ENCODE assay signal across 35 cellular contexts in genomic region chr1:236342403-236343245, GRCh38. TPM values are rescaled to one million over a fixed set of nuclear protein-coding genes. Genes with fewer than 3 reads are reported as not detected.
DNase-seq lines count a peak whose midpoint lies in the region; ATAC-seq, FAIRE-seq and TF ChIP-seq lines count a peak whose summit lies in the region.
"Had no signal": no experiment of that assay in that cellular context is flagged by ENCODE, and none has a peak within 500 bp of the region (broad histone marks: within the 10 kb centered on the region; RNA-seq: fewer than 3 reads in every experiment).

No MANE protein-coding gene starts in this region.

- DNase-seq in AG09309 (ENCODE audit: low read depth) (peak; percentile 3), NB4 (ENCODE audit: low read depth) (peak; percentile 14), body of pancreas (no peak), pancreas (no peak), neural progenitor cell (ENCODE audit: low spot score) (no peak), ureter (ENCODE audit: low spot score) (no peak), lower leg skin (ENCODE audit: low spot score in 2 of 2) (no peak)
- DNase-seq in activated naive CD4-positive, alpha-beta T cell treated with anti-CD3 and anti-CD28 coated beads for 36 hours = no peak
- DNase-seq: ACHN; activated CD4-positive, alpha-beta T cell treated with anti-CD3 and anti-CD28 coated beads, Interleukin-2, amount 50 U/mL, for 4 hours; activated naive CD4-positive, alpha-beta T cell treated with Interleukin-2 at 50 U/mL for 16 hours; adrenal gland; DMS53; endodermal cell; foreskin melanocyte; Kasumi-1; NCI-H1048; NCI-H446; NCI-H748 treated with DMSO at 0.1 percent for 48 hours; ovary; retina; stimulated activated CD4-positive, alpha-beta T cell treated with anti-CD3 and anti-CD28 coated beads, Interleukin-1b, Interleukin-23, amount 100 ng/mL, for 48 hours; T1000; uterus had no signal

- no peak overlapping the region for H3K27ac Mint-ChIP-seq in neural progenitor cell
- no peak overlapping the region for H3K27ac Mint-ChIP-seq in activated naive CD4-positive, alpha-beta T cell treated with anti-CD3 and anti-CD28 coated beads for 36 hours
- H3K27ac Mint-ChIP-seq: dendritic cell treated with granulocyte-macrophage colony-stimulating factor and Interleukin-4, amounts not matched to agents 40 ng/mL and 50 ng/mL, for 4 days; endodermal cell; stimulated activated naive CD8-positive, alpha-beta T cell treated with anti-CD3 and anti-CD28 coated beads, Interleukin-15, Interleukin-2, amounts not matched to agents 100 ng/mL and 50 ng/mL, for 24 hours had no signal

- CTCF ChIA-PET in activated naive CD4-positive, alpha-beta T cell treated with anti-CD3 and anti-CD28 coated beads for 36 hours (lab: Charles Lee) = no interaction called here

- no peak overlapping the region for H2AFZ ChIP-seq in neural progenitor cell (replicated peaks)

- H3K4me3 Mint-ChIP-seq in neural progenitor cell = no peak overlapping the region
- H3K4me3 Mint-ChIP-seq in activated naive CD4-positive, alpha-beta T cell treated with anti-CD3 and anti-CD28 coated beads for 36 hours = no peak overlapping the region
- H3K4me3 Mint-ChIP-seq: central memory CD8-positive, alpha-beta T cell; dendritic cell treated with granulocyte-macrophage colony-stimulating factor and Interleukin-4, amounts not matched to agents 40 ng/mL and 50 ng/mL, for 4 days; endodermal cell; stimulated activated naive CD8-positive, alpha-beta T cell treated with anti-CD3 and anti-CD28 coated beads, Interleukin-15, Interleukin-2, amounts not matched to agents 100 ng/mL and 50 ng/mL, for 24 hours had no signal

- no peaks in the 10 kb centered on the region for H4K20me1 ChIP-seq in neural progenitor cell (ENCODE audit: low read depth)
- H4K20me1 ChIP-seq: BLaER1 had no signal

- no peaks in the 10 kb centered on the region for H3K36me3 ChIP-seq in body of pancreas (replicated peaks in 1 of 2; ENCODE audit: insufficient read depth in 1 of 2, low read depth in 2 of 2)
- no peaks in the 10 kb centered on the region for H3K36me3 ChIP-seq in pancreas
- no peaks in the 10 kb centered on the region for H3K36me3 ChIP-seq in neural progenitor cell
- H3K36me3 ChIP-seq: adrenal gland, BLaER1, HAP-1, heart left ventricle, ovary, thoracic aorta, uterus had no signal

- H3K79me2 ChIP-seq in neural progenitor cell (ENCODE audit: low read depth) = no peaks in the 10 kb centered on the region

- no peak overlapping the region for H3K9ac ChIP-seq in neural progenitor cell
- H3K9ac ChIP-seq: BLaER1 had no signal

- H3K4me2 ChIP-seq in neural progenitor cell = no peak overlapping the region
- H3K4me2 ChIP-seq: BLaER1 had no signal

- peak; percentile 47 for FAIRE-seq in pancreas (lab: Jason Lieb, UNC)
- FAIRE-seq: RCC 7860 had no signal

- H3K9me3 Mint-ChIP-seq in neural progenitor cell = no peaks in the 10 kb centered on the region
- H3K9me3 Mint-ChIP-seq in activated naive CD4-positive, alpha-beta T cell treated with anti-CD3 and anti-CD28 coated beads for 36 hours = no peaks in the 10 kb centered on the region
- H3K9me3 Mint-ChIP-seq: central memory CD8-positive, alpha-beta T cell; dendritic cell treated with granulocyte-macrophage colony-stimulating factor and Interleukin-4, amounts not matched to agents 40 ng/mL and 50 ng/mL, for 4 days; endodermal cell; stimulated activated naive CD8-positive, alpha-beta T cell treated with anti-CD3 and anti-CD28 coated beads, Interleukin-15, Interleukin-2, amounts not matched to agents 100 ng/mL and 50 ng/mL, for 24 hours had no signal

- H3F3A ChIP-seq in neural progenitor cell (ENCODE audit: low read depth) = no peaks in the 10 kb centered on the region

- peaks cover 4% of the 10 kb centered on the region for H3K27me3 Mint-ChIP-seq in neural progenitor cell (ENCODE audit: insufficient read depth, low read depth)
- H3K27me3 Mint-ChIP-seq in activated naive CD4-positive, alpha-beta T cell treated with anti-CD3 and anti-CD28 coated beads for 36 hours (ENCODE audit: low read depth) = peaks cover 2% of the 10 kb centered on the region
- H3K27me3 Mint-ChIP-seq: central memory CD8-positive, alpha-beta T cell; dendritic cell treated with granulocyte-macrophage colony-stimulating factor and Interleukin-4, amounts not matched to agents 40 ng/mL and 50 ng/mL, for 4 days had no signal

- peaks cover 2% of the 10 kb centered on the region for H3K4me1 Mint-ChIP-seq in neural progenitor cell
- no peaks in the 10 kb centered on the region for H3K4me1 Mint-ChIP-seq in activated naive CD4-positive, alpha-beta T cell treated with anti-CD3 and anti-CD28 coated beads for 36 hours (ENCODE audit: low read depth)
- H3K4me1 Mint-ChIP-seq: central memory CD8-positive, alpha-beta T cell; endodermal cell had no signal

- H3K27me3 ChIP-seq in body of pancreas = no peaks in the 10 kb centered on the region
- no peaks in the 10 kb centered on the region for H3K27me3 ChIP-seq in pancreas
- H3K27me3 ChIP-seq in neural progenitor cell = no peaks in the 10 kb centered on the region
- H3K27me3 ChIP-seq: adrenal gland, BLaER1, heart left ventricle, ovary, uterus had no signal

- H3K27ac ChIP-seq in body of pancreas (peak overlapping the region in 3 of 4 donors; percentile 36 to 55 (median 50)), pancreas (peak overlapping the region in 2 of 4 donors; percentile 8 to 50), neural progenitor cell (no peak overlapping the region)
- H3K27ac ChIP-seq: adrenal gland, BLaER1, ovary, thoracic aorta, uterus had no signal

- no peak overlapping the region for H3K4me3 ChIP-seq in AG09309 (ENCODE audit: control insufficient read depth, low read depth, low read length)
- no peak overlapping the region for H3K4me3 ChIP-seq in NB4 (ENCODE audit: low read depth, low read length)
- no peak overlapping the region for H3K4me3 ChIP-seq in body of pancreas
- no peak overlapping the region for H3K4me3 ChIP-seq in pancreas
- no peak overlapping the region for H3K4me3 ChIP-seq in neural progenitor cell
- H3K4me3 ChIP-seq in lower leg skin (ENCODE audit: low read depth, poor library complexity, severe bottlenecking) = no peak overlapping the region
- H3K4me3 ChIP-seq: adrenal gland, BLaER1, HAP-1, heart left ventricle, ovary, thoracic aorta, uterus had no signal

- H3K9me3 ChIP-seq in body of pancreas (no peaks in the 10 kb centered on the region), pancreas (no peaks in the 10 kb centered on the region), neural progenitor cell (ENCODE audit: low read depth) (no peaks in the 10 kb centered on the region)
- H3K9me3 ChIP-seq: adrenal gland, HAP-1, heart left ventricle, ovary, thoracic aorta, uterus had no signal

- H3K36me3 Mint-ChIP-seq in neural progenitor cell = no peaks in the 10 kb centered on the region
- H3K36me3 Mint-ChIP-seq in activated naive CD4-positive, alpha-beta T cell treated with anti-CD3 and anti-CD28 coated beads for 36 hours (ENCODE audit: low read depth) = no peaks in the 10 kb centered on the region

- ATAC-seq in body of pancreas (peak; percentile 54), pancreas (peak; percentile 41 to 68 (median 57))
- ATAC-seq: activated CD4-positive, CD25-positive, alpha-beta regulatory T cell treated with anti-CD3 and anti-CD28 coated beads, Interleukin-2, amount 50 U/mL, for 24 hours; esophagus mucosa had no signal

- TF ChIP-seq POLR2A in NB4 (IDR thresholded peaks at IDR 0.05; ENCODE audit: extremely low read depth, insufficient read length) (no peak), body of pancreas (IDR thresholded peaks at IDR 0.05) (no peak), lower leg skin (IDR thresholded peaks at IDR 0.05) (no peak)

- intact Hi-C loops in body of pancreas (cut with DNase I) (no loop called here), pancreas (cut with DNase I) (no loop called here), lower leg skin (cut with DNase I; ENCODE audit: low total_unique reads) (no loop called here)
- intact Hi-C loops in activated naive CD4-positive, alpha-beta T cell treated with anti-CD3 and anti-CD28 coated beads for 36 hours (cut with micrococcal nuclease) = no loop called here

- 7 to 10% methylated on average over 5 of the region's 5 CpGs for WGBS in body of pancreas, 2 donors
- 10 to 15% methylated on average over 5 of the region's 5 CpGs for WGBS in pancreas, 2 donors
- WGBS in lower leg skin, 2 donors = 59 to 64% methylated on average over 5 of the region's 5 CpGs

- no peak for TF ChIP-seq CTCF in AG09309 (IDR thresholded peaks at IDR 0.05; ENCODE audit: control insufficient read depth, insufficient read depth, low read depth, low read length, missing control alignments)
- no peak for TF ChIP-seq CTCF in NB4 (IDR thresholded peaks at IDR 0.05; ENCODE audit: low read depth, low read length)
- no peak for TF ChIP-seq CTCF in body of pancreas (IDR thresholded peaks at IDR 0.05)
- TF ChIP-seq CTCF in pancreas (IDR thresholded peaks at IDR 0.05) = no peak
- no peak for TF ChIP-seq CTCF in neural progenitor cell (IDR thresholded peaks at IDR 0.05)
- no peak for TF ChIP-seq CTCF in lower leg skin (IDR thresholded peaks at IDR 0.05)

- peaks cover 50% of the 10 kb centered on the region for H3K4me1 ChIP-seq in body of pancreas
- peaks cover 16 to 23% (median 19%) of the 10 kb centered on the region in 3 donors for H3K4me1 ChIP-seq in pancreas
- H3K4me1 ChIP-seq in neural progenitor cell = no peaks in the 10 kb centered on the region
- H3K4me1 ChIP-seq: adrenal gland, HAP-1, uterus had no signal

RNA-seq across cellular contexts. Expression of gene EDARADD, which starts 51.5 kb away (rescaled TPM):
- total RNA-seq in body of pancreas = 1 to 10 TPM; 2.9 to 8.9 TPM
- 1 to 10 TPM; 1.3 to 4.1 (median 3.0) TPM for total RNA-seq in pancreas
- polyA plus RNA-seq in pancreas = 1 to 10 TPM; 1.2 to 9.5 TPM
- 1.4 and 1.7 TPM in 2 replicates for total RNA-seq in neural progenitor cell (ENCODE audit: low replicate concordance)
- 50.4 TPM for total RNA-seq in ureter
- under 1 TPM in 1 of 2 experiments, not detected in 1; 0.50 TPM for total RNA-seq in activated naive CD4-positive, alpha-beta T cell treated with anti-CD3 and anti-CD28 coated beads for 36 hours
- 1 to 10 TPM; 3.5 to 7.2 (median 4.5) TPM for total RNA-seq in lower leg skin
- total RNA-seq: lung microvascular endothelial cell had no signal

Comparison
In these comparisons a context has a peak if more than half of its experiments do, and no peak if none do; other contexts are left out.
1. DNase-seq: peak in AG09309 (single experiment) and NB4 (single experiment); none in body of pancreas (0 of 4), pancreas (0 of 6), neural progenitor cell (single experiment), ureter (single experiment), activated naive CD4-positive, alpha-beta T cell treated with anti-CD3 and anti-CD28 coated beads for 36 hours (single experiment) and lower leg skin (0 of 2).